11 cellular contexts compared by ENCODE assay signal in the genomic region with DNA sequence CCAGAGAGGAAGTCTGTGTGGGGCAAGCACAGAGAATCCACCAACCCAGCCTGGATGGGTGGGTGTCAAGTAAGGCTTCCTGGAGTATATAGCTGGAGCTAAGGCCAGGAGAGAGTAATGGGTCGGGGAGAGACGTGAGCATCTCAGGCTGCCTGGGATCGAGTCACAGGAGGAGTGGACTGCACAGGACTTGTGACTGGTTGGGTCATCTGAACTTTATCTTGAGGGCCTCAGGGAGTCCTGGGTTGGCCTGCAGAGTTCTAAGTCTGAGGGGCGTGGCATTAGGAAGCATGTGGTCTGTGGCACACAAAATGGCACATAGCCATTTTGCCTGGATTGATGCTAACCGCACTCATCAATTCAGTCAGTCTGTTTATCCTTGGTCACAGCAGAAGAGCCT. TPM values are rescaled to one million over a fixed set of nuclear protein-coding genes. Genes with fewer than 3 reads are reported as not detected.
DNase-seq lines count a peak whose midpoint lies in the region; ATAC-seq and TF ChIP-seq lines count a peak whose summit lies in the region.
"Had no signal": no experiment of that assay in that cellular context is flagged by ENCODE, and none has a peak within 500 bp of the region (broad histone marks: within the 10 kb centered on the region; RNA-seq: fewer than 3 reads in every experiment).

No MANE protein-coding gene starts in this region.

- no peak overlapping the region for H3K27ac ChIP-seq in CD4-positive, alpha-beta memory T cell (ENCODE audit: low read depth, low read length)
- peak overlapping the region in 1 of 2 donors; percentile 92 for H3K27ac ChIP-seq in coronary artery
- no peak overlapping the region for H3K27ac ChIP-seq in neural progenitor cell
- no peak overlapping the region for H3K27ac ChIP-seq in hepatocyte

- intact Hi-C loops in CD4-positive, alpha-beta memory T cell (cut with micrococcal nuclease) = no loop called here

- H3K27me3 ChIP-seq in CD4-positive, alpha-beta memory T cell (ENCODE audit: insufficient read depth, low read length) = no peaks in the 10 kb centered on the region
- H3K27me3 ChIP-seq in Loucy (ENCODE audit: insufficient read depth, low read length, poor library complexity, severe bottlenecking) = no peaks in the 10 kb centered on the region
- peaks cover 19% of the 10 kb centered on the region for H3K27me3 ChIP-seq in neural progenitor cell
- H3K27me3 ChIP-seq in hepatocyte = no peaks in the 10 kb centered on the region
- H3K27me3 ChIP-seq: body of pancreas had no signal

- H3K9me2 ChIP-seq in Loucy (replicated peaks; ENCODE audit: low read depth, low read length) (no peaks in the 10 kb centered on the region), hepatocyte (replicated peaks; ENCODE audit: insufficient read depth) (no peaks in the 10 kb centered on the region)

- H3K79me2 ChIP-seq in Loucy (ENCODE audit: insufficient read depth, low read length) = peaks cover 10% of the 10 kb centered on the region; the same call in 1 of the 2 replicates
- H3K79me2 ChIP-seq in neural progenitor cell (ENCODE audit: low read depth) = no peaks in the 10 kb centered on the region
- peaks cover 9% of the 10 kb centered on the region for H3K79me2 ChIP-seq in hepatocyte

- H2AFZ ChIP-seq in Loucy (ENCODE audit: low read length) (no peak overlapping the region), neural progenitor cell (replicated peaks) (no peak overlapping the region), hepatocyte (no peak overlapping the region)

- peak overlapping the region; percentile 76 for H3K9ac ChIP-seq in Loucy (ENCODE audit: low read depth, low read length, poor library complexity, severe bottlenecking)
- H3K9ac ChIP-seq in neural progenitor cell = no peak overlapping the region

- H3K4me3 Mint-ChIP-seq in CD4-positive, alpha-beta memory T cell = peak overlapping the region in 7 of 8 donors; percentile 93 to 99 (median 98)
- peak overlapping the region; percentile 52 for H3K4me3 Mint-ChIP-seq in neural progenitor cell

- POLR2A ChIA-PET in CD4-positive, alpha-beta memory T cell (lab: Charles Lee; ENCODE audit: partially characterized antibody) = interaction anchor here (0.6 to 3.5 kb wide), 4 partner anchors 11 to 65 kb away, joined by 4 to 30 read pairs (median 21); partner anchors contain the start of genes ESRP2, PRMT7, SLC7A6 and SLC7A6OS

- peaks cover 4% of the 10 kb centered on the region for H3K36me3 ChIP-seq in CD4-positive, alpha-beta memory T cell (ENCODE audit: insufficient read depth, low read length)
- H3K36me3 ChIP-seq in Loucy (ENCODE audit: insufficient read depth, low read length) (no peaks in the 10 kb centered on the region), neural progenitor cell (no peaks in the 10 kb centered on the region), hepatocyte (replicated peaks; ENCODE audit: insufficient read depth, low read depth) (no peaks in the 10 kb centered on the region)

- no peaks in the 10 kb centered on the region for H3F3A ChIP-seq in Loucy (ENCODE audit: low read depth)
- no peaks in the 10 kb centered on the region for H3F3A ChIP-seq in neural progenitor cell (ENCODE audit: low read depth)

- H4K20me1 ChIP-seq in Loucy (ENCODE audit: insufficient read depth, low read length, poor library complexity, severe bottlenecking) = no peaks in the 10 kb centered on the region
- no peaks in the 10 kb centered on the region for H4K20me1 ChIP-seq in neural progenitor cell (ENCODE audit: low read depth)
- no peaks in the 10 kb centered on the region for H4K20me1 ChIP-seq in hepatocyte (ENCODE audit: insufficient read depth, poor library complexity, severe bottlenecking)

- peaks cover 26% of the 10 kb centered on the region for H3K4me1 ChIP-seq in CD4-positive, alpha-beta memory T cell (ENCODE audit: insufficient read depth, low read length)
- H3K4me1 ChIP-seq in Loucy (ENCODE audit: insufficient read depth, low read length, poor library complexity, severe bottlenecking) (peaks cover 22% of the 10 kb centered on the region), neural progenitor cell (peaks cover 4% of the 10 kb centered on the region), hepatocyte (ENCODE audit: insufficient read depth) (peaks cover 7% of the 10 kb centered on the region)

- peak overlapping the region; percentile 98 for H3K4me2 ChIP-seq in Loucy (ENCODE audit: low read depth, low read length, poor library complexity, severe bottlenecking)
- H3K4me2 ChIP-seq in neural progenitor cell = no peak overlapping the region
- no peak overlapping the region for H3K4me2 ChIP-seq in hepatocyte

- H3K36me3 Mint-ChIP-seq in CD4-positive, alpha-beta memory T cell = peaks cover 10 to 18% of the 10 kb centered on the region in 2 donors
- H3K36me3 Mint-ChIP-seq in neural progenitor cell = peaks cover 7% of the 10 kb centered on the region

- peaks cover 0 to 3% (median 0%) of the 10 kb centered on the region in 8 donors for H3K9me3 Mint-ChIP-seq in CD4-positive, alpha-beta memory T cell
- no peaks in the 10 kb centered on the region for H3K9me3 Mint-ChIP-seq in neural progenitor cell
- H3K9me3 Mint-ChIP-seq: WTC11 had no signal

- peak overlapping the region in 2 of 7 donors; percentile 22 to 59 for H3K27ac Mint-ChIP-seq in CD4-positive, alpha-beta memory T cell
- H3K27ac Mint-ChIP-seq in neural progenitor cell = peak overlapping the region; percentile 53
- H3K27ac Mint-ChIP-seq: WTC11 had no signal

- TF ChIP-seq CTCF in Loucy (conservative IDR thresholded peaks at IDR 0.05; ENCODE audit: low read length) (no peak), coronary artery (IDR thresholded peaks at IDR 0.05) (no peak), neural progenitor cell (IDR thresholded peaks at IDR 0.05) (no peak), hepatocyte (IDR thresholded peaks at IDR 0.05; ENCODE audit: poor library complexity) (no peak)

- DNase-seq in CD4-positive, alpha-beta memory T cell = no peak
- no peak for DNase-seq in coronary artery (ENCODE audit: low spot score)
- DNase-seq in neural progenitor cell (ENCODE audit: low spot score) = no peak
- DNase-seq in hepatocyte (ENCODE audit: low spot score) = no peak
- no peak for DNase-seq in activated gamma-delta T cell (lab: John Stamatoyannopoulos, UW)
- no peak for DNase-seq in NCI-H1105 treated with DMSO at 0.1 percent for 48 hours (lab: John Stamatoyannopoulos, UW)
- DNase-seq: NCI-H524 had no signal

- H3K4me3 ChIP-seq in CD4-positive, alpha-beta memory T cell (ENCODE audit: low read length in 2 of 2) = no peak overlapping the region
- peak overlapping the region; percentile 83 for H3K4me3 ChIP-seq in Loucy (ENCODE audit: low read length, poor library complexity, severe bottlenecking)
- peak overlapping the region; percentile 99 for H3K4me3 ChIP-seq in coronary artery
- H3K4me3 ChIP-seq in neural progenitor cell = no peak overlapping the region
- no peak overlapping the region for H3K4me3 ChIP-seq in hepatocyte
- H3K4me3 ChIP-seq: body of pancreas had no signal

- H3K4me1 Mint-ChIP-seq in CD4-positive, alpha-beta memory T cell = peaks cover 15 to 31% (median 20%) of the 10 kb centered on the region in 4 donors
- H3K4me1 Mint-ChIP-seq in neural progenitor cell = peaks cover 13% of the 10 kb centered on the region

- CTCF ChIA-PET in CD4-positive, alpha-beta memory T cell (lab: Charles Lee; ENCODE audit: partially characterized antibody) = interaction anchor here (0.5 to 4.1 kb wide), 5 partner anchors 16 to 754 kb away, joined by 3 to 34 read pairs (median 4); partner anchors contain the start of genes PRMT7, SLC7A6 and SLC7A6OS

- ATAC-seq in GM21367 (IDR thresholded peaks at IDR 0.05; ENCODE audit: unreplicated experiment) = no peak
- ATAC-seq: body of pancreas, WTC11 had no signal

- H3K27me3 Mint-ChIP-seq in CD4-positive, alpha-beta memory T cell = no peaks in the 10 kb centered on the region
- H3K27me3 Mint-ChIP-seq in neural progenitor cell (ENCODE audit: insufficient read depth, low read depth) = peaks cover 15% of the 10 kb centered on the region

- H3K9me3 ChIP-seq in CD4-positive, alpha-beta memory T cell (ENCODE audit: control insufficient read depth in 1 of 2, low read length in 2 of 2) = no peaks in the 10 kb centered on the region
- no peaks in the 10 kb centered on the region for H3K9me3 ChIP-seq in Loucy (ENCODE audit: insufficient read depth, low read depth, low read length)
- no peaks in the 10 kb centered on the region for H3K9me3 ChIP-seq in neural progenitor cell (ENCODE audit: low read depth)
- no peaks in the 10 kb centered on the region for H3K9me3 ChIP-seq in hepatocyte (ENCODE audit: low read depth)
- H3K9me3 ChIP-seq: body of pancreas had no signal

- WGBS in hepatocyte (ENCODE audit: low lambda C conversion rate, missing lambda C conversion rate) = 94% methylated on average over 5 of the region's 5 CpGs

RNA-seq across cellular contexts. Expression of gene PLA2G15, which starts 1.5 kb away (rescaled TPM):
- total RNA-seq in CD4-positive, alpha-beta memory T cell = 10 to 100 TPM; 12.0 to 13.3 TPM
- 10 to 100 TPM in 1 of 2 donors, 1 to 10 TPM in 1; 6.6 to 10.8 TPM for polyA plus RNA-seq in CD4-positive, alpha-beta memory T cell
- 3.8 and 11.7 TPM in 2 replicates for total RNA-seq in neural progenitor cell (ENCODE audit: low replicate concordance)
- total RNA-seq in hepatocyte = 24.2 and 34.8 TPM in 2 replicates
- polyA plus RNA-seq in hepatocyte = 31.7 and 34.2 TPM in 2 replicates

RNA-seq across cellular contexts. Expression of gene ESRP2, which starts 10.7 kb away (rescaled TPM):
- total RNA-seq in CD4-positive, alpha-beta memory T cell = under 1 TPM; 0.14 to 0.26 TPM
- under 1 TPM in 1 of 2 donors, not detected in 1; 0.64 TPM for polyA plus RNA-seq in CD4-positive, alpha-beta memory T cell
- 1.5 and 5.4 TPM in 2 replicates for total RNA-seq in neural progenitor cell (ENCODE audit: low replicate concordance)
- total RNA-seq in hepatocyte = 39.5 and 45.6 TPM in 2 replicates
- polyA plus RNA-seq in hepatocyte = 45.6 and 52.4 TPM in 2 replicates

RNA-seq across cellular contexts. Expression of gene SLC7A6, which starts 17.7 kb away (rescaled TPM):
- 100 to 1,000 TPM; 190 to 194 TPM for total RNA-seq in CD4-positive, alpha-beta memory T cell
- polyA plus RNA-seq in CD4-positive, alpha-beta memory T cell = 10 to 100 TPM; 14.4 to 21.1 TPM
- 5.6 and 13.7 TPM in 2 replicates for total RNA-seq in neural progenitor cell (ENCODE audit: low replicate concordance)
- 23.4 and 29.7 TPM in 2 replicates for total RNA-seq in hepatocyte
- 20.5 and 23.1 TPM in 2 replicates for polyA plus RNA-seq in hepatocyte

Comparison
In these comparisons a context has a peak if more than half of its experiments do, and no peak if none do; other contexts are left out.
1. H3K4me3 ChIP-seq: peak in Loucy (single experiment) and coronary artery (single experiment); none in CD4-positive, alpha-beta memory T cell (0 of 2), neural progenitor cell (single experiment) and hepatocyte (single experiment).